1 cellular context compared by ENCODE assay signal in the genomic region with DNA sequence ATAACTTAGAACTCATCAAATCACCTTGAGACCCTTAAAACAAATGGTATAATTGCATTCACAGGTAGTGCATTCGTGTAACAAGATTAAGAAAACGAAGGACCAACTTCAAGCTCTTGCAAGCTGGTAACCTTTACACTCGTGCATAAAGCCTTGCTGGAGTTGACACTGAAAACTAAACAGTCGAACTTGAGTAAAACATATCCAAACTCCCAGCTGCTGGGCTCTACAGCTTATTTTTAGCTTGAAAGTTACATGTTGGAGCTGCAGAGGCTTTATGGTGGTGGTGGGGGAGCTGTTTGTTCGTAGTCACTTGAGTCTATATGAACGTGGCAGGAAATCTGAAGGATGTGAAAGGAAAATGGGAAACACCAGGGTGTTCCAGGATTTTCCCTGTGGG.
TF ChIP-seq lines count a peak whose summit lies in the region.

No MANE protein-coding gene starts in this region.

TF ChIP-seq in HepG2, 621 proteins besides CTCF, POLR2A, EP300 and RAD21:
- TF ChIP-seq, protein P1, sequence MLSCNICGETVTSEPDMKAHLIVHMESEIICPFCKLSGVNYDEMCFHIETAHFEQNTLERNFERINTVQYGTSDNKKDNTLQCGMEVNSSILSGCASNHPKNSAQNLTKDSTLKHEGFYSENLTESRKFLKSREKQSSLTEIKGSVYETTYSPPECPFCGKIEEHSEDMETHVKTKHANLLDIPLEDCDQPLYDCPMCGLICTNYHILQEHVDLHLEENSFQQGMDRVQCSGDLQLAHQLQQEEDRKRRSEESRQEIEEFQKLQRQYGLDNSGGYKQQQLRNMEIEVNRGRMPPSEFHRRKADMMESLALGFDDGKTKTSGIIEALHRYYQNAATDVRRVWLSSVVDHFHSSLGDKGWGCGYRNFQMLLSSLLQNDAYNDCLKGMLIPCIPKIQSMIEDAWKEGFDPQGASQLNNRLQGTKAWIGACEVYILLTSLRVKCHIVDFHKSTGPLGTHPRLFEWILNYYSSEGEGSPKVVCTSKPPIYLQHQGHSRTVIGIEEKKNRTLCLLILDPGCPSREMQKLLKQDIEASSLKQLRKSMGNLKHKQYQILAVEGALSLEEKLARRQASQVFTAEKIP (CRISPR knock-in tag; IDR thresholded peaks at IDR 0.05; ENCODE audit: borderline replicate concordance), result no peak
- no peak for TF ChIP-seq KDM3A (CRISPR knock-in tag; IDR thresholded peaks at IDR 0.05; ENCODE audit: low read depth)
- no peak for TF ChIP-seq U2AF1 (optimal IDR thresholded peaks at IDR 0.05; ENCODE audit: low read depth, low read length)
- TF ChIP-seq JUN (CRISPR knock-in tag; IDR thresholded peaks at IDR 0.05), result no peak
- TF ChIP-seq, protein P2, sequence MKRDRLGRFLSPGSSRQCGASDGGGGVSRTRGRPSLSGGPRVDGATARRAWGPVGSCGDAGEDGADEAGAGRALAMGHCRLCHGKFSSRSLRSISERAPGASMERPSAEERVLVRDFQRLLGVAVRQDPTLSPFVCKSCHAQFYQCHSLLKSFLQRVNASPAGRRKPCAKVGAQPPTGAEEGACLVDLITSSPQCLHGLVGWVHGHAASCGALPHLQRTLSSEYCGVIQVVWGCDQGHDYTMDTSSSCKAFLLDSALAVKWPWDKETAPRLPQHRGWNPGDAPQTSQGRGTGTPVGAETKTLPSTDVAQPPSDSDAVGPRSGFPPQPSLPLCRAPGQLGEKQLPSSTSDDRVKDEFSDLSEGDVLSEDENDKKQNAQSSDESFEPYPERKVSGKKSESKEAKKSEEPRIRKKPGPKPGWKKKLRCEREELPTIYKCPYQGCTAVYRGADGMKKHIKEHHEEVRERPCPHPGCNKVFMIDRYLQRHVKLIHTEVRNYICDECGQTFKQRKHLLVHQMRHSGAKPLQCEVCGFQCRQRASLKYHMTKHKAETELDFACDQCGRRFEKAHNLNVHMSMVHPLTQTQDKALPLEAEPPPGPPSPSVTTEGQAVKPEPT (CRISPR knock-in tag; IDR thresholded peaks at IDR 0.05; ENCODE audit: low read depth), result no peak
- TF ChIP-seq SOX6 (IDR thresholded peaks at IDR 0.05), result no peak
- TF ChIP-seq SOX6 (CRISPR knock-in tag; IDR thresholded peaks at IDR 0.05), result no peak
- no peak for TF ChIP-seq ZNF674 (CRISPR knock-in tag; IDR thresholded peaks at IDR 0.05; ENCODE audit: low read depth)
- TF ChIP-seq ZSCAN31 (CRISPR knock-in tag; IDR thresholded peaks at IDR 0.05; ENCODE audit: low read depth), result no peak
- no peak for TF ChIP-seq DPF2 (CRISPR knock-in tag; IDR thresholded peaks at IDR 0.05; ENCODE audit: borderline replicate concordance, low read depth)
- no peak for TF ChIP-seq NAIF1 (CRISPR knock-in tag; IDR thresholded peaks at IDR 0.05; ENCODE audit: borderline replicate concordance)
- no peak for TF ChIP-seq TOPORS (CRISPR knock-in tag; IDR thresholded peaks at IDR 0.05)
